ENCODE assay signal across 20 cellular contexts in genomic region chr14:27995688-27996087, GRCh38.
DNase-seq lines count a peak whose midpoint lies in the region; ATAC-seq and TF ChIP-seq lines count a peak whose summit lies in the region.
"Had no signal": no experiment of that assay in that cellular context is flagged by ENCODE, and none has a peak within 500 bp of the region (broad histone marks: within the 10 kb centered on the region; RNA-seq: fewer than 3 reads in every experiment).

No MANE protein-coding gene starts in this region.

- in situ Hi-C loops in mammary epithelial cell (cut with MboI; ENCODE audit: low sequenced_read_pairs in 2 of 2): no loop called here

- H3K9me3 Mint-ChIP-seq in MCF 10A (ENCODE audit: unreplicated experiment): no peaks in the 10 kb centered on the region
- H3K9me3 Mint-ChIP-seq: H9 had no signal

- no peak overlapping the region for H3K4me3 ChIP-seq in mammary epithelial cell (replicated peaks in 1 of 3; ENCODE audit: insufficient read depth in 1 of 3, low read depth in 2 of 3, low read length in 3 of 3)
- H3K4me3 ChIP-seq in neural cell (ENCODE audit: low read length): peak overlapping the region; percentile 30
- no peak overlapping the region for H3K4me3 ChIP-seq in OCI-LY7 (ENCODE audit: low read depth, low read length, poor library complexity, severe bottlenecking)
- H3K4me3 ChIP-seq: stomach had no signal

- TF ChIP-seq CTCF in MCF 10A (IDR thresholded peaks at IDR 0.05; ENCODE audit: unreplicated experiment) (no peak), mammary epithelial cell (conservative IDR thresholded peaks at IDR 0.05 in 1 of 2, IDR thresholded peaks at IDR 0.05 in 1 of 2; ENCODE audit: extremely low read depth in 1 of 2, insufficient read depth in 1 of 2, low read depth in 1 of 2, low read length in 2 of 2) (no peak), neural cell (IDR thresholded peaks at IDR 0.05; ENCODE audit: poor library complexity, severe bottlenecking) (no peak), OCI-LY7 (conservative IDR thresholded peaks at IDR 0.05; ENCODE audit: low read length) (no peak)

- H3K36me3 ChIP-seq in mammary epithelial cell (ENCODE audit: insufficient read depth, low read length): no peaks in the 10 kb centered on the region
- no peaks in the 10 kb centered on the region for H3K36me3 ChIP-seq in neural cell (ENCODE audit: insufficient read depth, low read length)
- no peaks in the 10 kb centered on the region for H3K36me3 ChIP-seq in OCI-LY7 (ENCODE audit: insufficient read depth, low read length)
- H3K36me3 ChIP-seq: BE2C, stomach had no signal

- H3K27ac Mint-ChIP-seq in MCF 10A (ENCODE audit: low read depth, unreplicated experiment): no peak overlapping the region
- H3K27ac Mint-ChIP-seq: H9 had no signal

- H2AFZ ChIP-seq in mammary epithelial cell (ENCODE audit: low read depth, low read length) (no peak overlapping the region), neural cell (ENCODE audit: low read depth, low read length) (no peak overlapping the region), OCI-LY7 (ENCODE audit: low read length) (no peak overlapping the region)

- peak; percentile 24 for TF ChIP-seq RAD21 in neural cell (conservative IDR thresholded peaks at IDR 0.05)

- H3K27ac ChIP-seq in mammary epithelial cell (ENCODE audit: insufficient read depth, low read depth, low read length) (no peak overlapping the region), neural cell (ENCODE audit: low read length) (peak overlapping the region; percentile 4), OCI-LY7 (ENCODE audit: low read depth, low read length, poor library complexity, severe bottlenecking) (no peak overlapping the region)
- H3K27ac ChIP-seq: stomach had no signal

- H3K27me3 ChIP-seq in mammary epithelial cell (ENCODE audit: insufficient read depth, low read length) (no peaks in the 10 kb centered on the region), neural cell (ENCODE audit: insufficient read depth, low read depth, low read length) (no peaks in the 10 kb centered on the region)
- H3K27me3 ChIP-seq: BE2C, stomach had no signal

- H3K36me3 Mint-ChIP-seq in MCF 10A (ENCODE audit: insufficient read depth, unreplicated experiment): no peaks in the 10 kb centered on the region

- peaks cover 17% of the 10 kb centered on the region for H3K9me3 ChIP-seq in mammary epithelial cell (replicated peaks; ENCODE audit: insufficient read depth, low read length)
- H3K9me3 ChIP-seq in neural cell (ENCODE audit: low read length): no peaks in the 10 kb centered on the region
- H3K9me3 ChIP-seq in OCI-LY7 (ENCODE audit: low read length): 0 out of 2 replicates have a peak, but pooled peaks cover 3% of the 10 kb centered on the region
- H3K9me3 ChIP-seq: BE2C had no signal

- no peak overlapping the region for H3K4me3 Mint-ChIP-seq in MCF 10A (ENCODE audit: unreplicated experiment)
- H3K4me3 Mint-ChIP-seq: H9 had no signal

- H3K9me2 ChIP-seq in neural cell (ENCODE audit: insufficient read depth, low read length) (no peaks in the 10 kb centered on the region), OCI-LY7 (ENCODE audit: insufficient read depth, low read length) (no peaks in the 10 kb centered on the region)

- intact Hi-C loops in MCF 10A (cut with micrococcal nuclease): no loop called here
- intact Hi-C loops in mammary epithelial cell (cut with micrococcal nuclease): no loop called here
- intact Hi-C loops in OCI-LY7 (cut with micrococcal nuclease; ENCODE audit: unreplicated experiment): no loop called here

- TF ChIP-seq EP300 in neural cell (conservative IDR thresholded peaks at IDR 0.05; ENCODE audit: poor library complexity, severe bottlenecking): no peak

- H3K79me2 ChIP-seq in mammary epithelial cell (ENCODE audit: insufficient read depth, low read length): no peaks in the 10 kb centered on the region
- H3K79me2 ChIP-seq in neural cell (replicated peaks; ENCODE audit: insufficient read depth, low read length): no peaks in the 10 kb centered on the region
- H3K79me2 ChIP-seq in OCI-LY7 (ENCODE audit: insufficient read depth, low read depth, low read length): no peaks in the 10 kb centered on the region

- CTCF ChIA-PET in MCF 10A (lab: Yijun Ruan, JAX) (no interaction called here), mammary epithelial cell (lab: Charles Lee; ENCODE audit: low non-redundant PET) (no interaction called here), OCI-LY7 (lab: Charles Lee; ENCODE audit: unreplicated experiment) (no interaction called here)

- ATAC-seq in GM19035 (IDR thresholded peaks at IDR 0.05; ENCODE audit: unreplicated experiment): no peak
- ATAC-seq: left lobe of liver, Panc1, right cardiac atrium had no signal

- DNase-seq in MCF 10A (ENCODE audit: unreplicated experiment) (peak; percentile 32), mammary epithelial cell (no peak), NCI-H2081 treated with DMSO at 0.1 percent for 48 hours (lab: John Stamatoyannopoulos, UW) (peak; percentile 91), NCI-H69 (lab: John Stamatoyannopoulos, UW) (peak; percentile 99), OCI-LY7 (ENCODE audit: low spot score) (no peak), SIG-M5 (lab: John Stamatoyannopoulos, UW) (no peak)
- DNase-seq: 8988T; activated CD4-positive, alpha-beta T cell treated with anti-CD3 and anti-CD28 coated beads, Interleukin-2, amount 50 U/mL, for 4 hours; activated naive CD4-positive, alpha-beta T cell treated with anti-CD3 and anti-CD28 coated beads, Interleukin-2, amount 50 U/mL, for 16 hours; activated T-cell treated with anti-CD3 and anti-CD28 coated beads, Interleukin-2, amount 50 U/mL, for 1 hour; BE2C; H9; hypothalamus; occipital lobe; right cardiac atrium; stomach had no signal

- WGBS in mammary epithelial cell (ENCODE audit: low coverage, missing lambda C conversion rate): 9% methylated on average over 5 of the region's 5 CpGs

- peaks cover 3% of the 10 kb centered on the region for H3F3A ChIP-seq in neural cell (ENCODE audit: insufficient read depth, low read length, poor library complexity, severe bottlenecking)

- peaks cover 80% of the 10 kb centered on the region for H3K27me3 Mint-ChIP-seq in MCF 10A (ENCODE audit: insufficient read depth, unreplicated experiment)

- no peak overlapping the region for H3K4me2 ChIP-seq in mammary epithelial cell (ENCODE audit: insufficient read depth, low read depth, low read length)
- no peak overlapping the region for H3K4me2 ChIP-seq in neural cell (ENCODE audit: low read length)
- no peak overlapping the region for H3K4me2 ChIP-seq in OCI-LY7 (ENCODE audit: low read length)

- no peaks in the 10 kb centered on the region for H3K4me1 ChIP-seq in mammary epithelial cell (ENCODE audit: insufficient read depth, low read length)
- H3K4me1 ChIP-seq in OCI-LY7 (ENCODE audit: insufficient read depth, low read length, poor library complexity, severe bottlenecking): no peaks in the 10 kb centered on the region
- H3K4me1 ChIP-seq: BE2C, stomach had no signal

- BruUV-seq in MCF 10A (replicated peaks; lab: Mats Ljungman, UMichigan): no TSS peak
- no TSS peak for BruUV-seq in mammary epithelial cell (replicated peaks; lab: Mats Ljungman, UMichigan)
- BruUV-seq in OCI-LY7 (replicated peaks; lab: Mats Ljungman, UMichigan): no TSS peak

- POLR2A ChIA-PET in MCF 10A (lab: Yijun Ruan, JAX): no interaction called here
- POLR2A ChIA-PET in OCI-LY7 (lab: Charles Lee): no interaction called here

- H3K4me1 Mint-ChIP-seq in MCF 10A (ENCODE audit: insufficient read depth, unreplicated experiment): no peaks in the 10 kb centered on the region

- dilution Hi-C loops in mammary epithelial cell (cut with HindIII; ENCODE audit: low sequenced_read_pairs): no loop called here

- no peaks in the 10 kb centered on the region for H4K20me1 ChIP-seq in mammary epithelial cell (ENCODE audit: insufficient read depth, low read length)
- no peaks in the 10 kb centered on the region for H4K20me1 ChIP-seq in neural cell (ENCODE audit: insufficient read depth)
- H4K20me1 ChIP-seq in OCI-LY7 (ENCODE audit: insufficient read depth, low read length): no peaks in the 10 kb centered on the region

- H3K9ac ChIP-seq in mammary epithelial cell (ENCODE audit: insufficient read depth, low read length): no peak overlapping the region
- no peak overlapping the region for H3K9ac ChIP-seq in neural cell (ENCODE audit: low read length)

TF ChIP-seq in neural cell, 6 proteins besides CTCF, POLR2A, EP300 and RAD21:
- peak; percentile 64 for TF ChIP-seq POLR2AphosphoS5 (IDR thresholded peaks at IDR 0.05)
- no peak for TF ChIP-seq EZH2 (IDR thresholded peaks at IDR 0.05; ENCODE audit: borderline replicate concordance, insufficient read depth, low read length, poor library complexity, severe bottlenecking)

Comparison
In these comparisons a context has a peak if more than half of its experiments do, and no peak if none do; other contexts are left out.
1. DNase-seq: peak in MCF 10A (single experiment), NCI-H2081 treated with DMSO at 0.1 percent for 48 hours (single experiment) and NCI-H69 (single experiment); none in mammary epithelial cell (single experiment), OCI-LY7 (single experiment) and SIG-M5 (single experiment).